8 cellular contexts compared by ENCODE assay signal in genomic region chr18:23135679-23136325, GRCh38. TPM values are rescaled to one million over a fixed set of nuclear protein-coding genes. Genes with fewer than 3 reads are reported as not detected.
DNase-seq lines count a peak whose midpoint lies in the region; ATAC-seq and TF ChIP-seq lines count a peak whose summit lies in the region.

No MANE protein-coding gene starts in this region.

- H3K56ac ChIP-seq in H9 (ENCODE audit: insufficient read length, low read depth, low read length), result no peak overlapping the region

- DNase-seq in GM03348 (ENCODE audit: low spot score) (peak; percentile 83), H9 (no peak), NT2/D1 (ENCODE audit: low read depth, low spot score) (no peak), breast epithelium (ENCODE audit: low spot score in 2 of 2) (peak in 1 of 2 donors; percentile 44), left colon (peak in 1 of 2 donors; percentile 46), GM19240 (ENCODE audit: insufficient read length, low spot score) (no peak), GDM1 (lab: John Stamatoyannopoulos, UW) (no peak)

- no peak overlapping the region for H3K27ac Mint-ChIP-seq in H9

- no CpG with 5 or more reads among the region's 112 CpGs for WGBS in H9 (ENCODE audit: extremely low coverage, insufficient read length, low lambda C conversion rate)

- H3K9me3 Mint-ChIP-seq in H9, result no peaks in the 10 kb centered on the region

- H3K18ac ChIP-seq in H9 (ENCODE audit: insufficient read length, low read depth, low read length), result peak overlapping the region; percentile 81

- H3K14ac ChIP-seq in H9 (ENCODE audit: insufficient read depth, low read length), result peak overlapping the region; percentile 85; the same call in 1 of the 2 replicates

- H3K9ac ChIP-seq in H9 (ENCODE audit: extremely low read depth, insufficient read length, low read length), result peak overlapping the region; percentile 72
- peak overlapping the region; percentile 84 for H3K9ac ChIP-seq in NT2/D1 (ENCODE audit: insufficient read length, low read depth)
- no peak overlapping the region for H3K9ac ChIP-seq in stomach smooth muscle (ENCODE audit: low read length in 2 of 2)

- H4K8ac ChIP-seq in H9 (replicated peaks; ENCODE audit: insufficient read length, low read depth, low read length), result no peak overlapping the region

- H3K79me2 ChIP-seq in H9 (ENCODE audit: insufficient read depth, low read length), result peaks cover 20% of the 10 kb centered on the region; the same call in 1 of the 2 replicates

- no peaks in the 10 kb centered on the region; the same call in 1 of the 2 replicates for H3K4me1 ChIP-seq in H9 (ENCODE audit: insufficient read depth, low read length)
- no peaks in the 10 kb centered on the region for H3K4me1 ChIP-seq in NT2/D1 (ENCODE audit: insufficient read depth, insufficient read length)
- peaks cover 0 to 6% of the 10 kb centered on the region in 2 donors for H3K4me1 ChIP-seq in breast epithelium
- peaks cover 19% of the 10 kb centered on the region for H3K4me1 ChIP-seq in stomach smooth muscle (ENCODE audit: control insufficient read depth, insufficient read depth, low read length)

- H3K36me3 ChIP-seq in NT2/D1 (ENCODE audit: insufficient read depth, insufficient read length, low read length), result peaks cover 3% of the 10 kb centered on the region
- H3K36me3 ChIP-seq in breast epithelium, result no peaks in the 10 kb centered on the region
- no peaks in the 10 kb centered on the region for H3K36me3 ChIP-seq in stomach smooth muscle (ENCODE audit: control insufficient read depth in 2 of 2, insufficient read depth in 2 of 2, low read length in 2 of 2)

- peak overlapping the region; percentile 77 for H3K4me3 ChIP-seq in NT2/D1 (ENCODE audit: insufficient read length, low read depth)
- H3K4me3 ChIP-seq in breast epithelium, result peak overlapping the region; percentile 56 to 90 (median 78)
- peak overlapping the region; percentile 43 to 72 for H3K4me3 ChIP-seq in stomach smooth muscle (ENCODE audit: low read length in 2 of 2)

- peak overlapping the region; percentile 66 for H3K4me2 ChIP-seq in H9 (ENCODE audit: insufficient read depth, insufficient read length, low read length)

- ATAC-seq in left colon, result peak; percentile 55

- no peak overlapping the region for H4K91ac ChIP-seq in H9 (ENCODE audit: insufficient read length, low read depth, low read length)

- H3K79me1 ChIP-seq in H9 (ENCODE audit: insufficient read depth, low read depth, low read length, poor library complexity, severe bottlenecking), result no peaks in the 10 kb centered on the region

- H3K4me1 Mint-ChIP-seq in H9, result peaks cover 55 to 59% of the 10 kb centered on the region in 2 experiments

- H3K23me2 ChIP-seq in H9 (ENCODE audit: insufficient read length, low read depth, low read length, poor library complexity, severe bottlenecking), result peaks cover 31% of the 10 kb centered on the region

- H3K27me3 Mint-ChIP-seq in H9 (ENCODE audit: low read depth), result no peaks in the 10 kb centered on the region; the same call in 1 of the 2 replicates

- no peak overlapping the region for H2BK5ac ChIP-seq in H9 (ENCODE audit: insufficient read length, low read length)

- H2BK20ac ChIP-seq in H9 (ENCODE audit: low read depth, low read length, poor library complexity, severe bottlenecking), result no peak overlapping the region

- no peaks in the 10 kb centered on the region for H4K20me1 ChIP-seq in H9 (ENCODE audit: control insufficient read depth, insufficient read depth, insufficient read length)

- H3K4me3 Mint-ChIP-seq in H9, result peak overlapping the region; percentile 71 to 85; a peak in 4 of 5 replicates

- H3T11ph ChIP-seq in H9 (ENCODE audit: low read length), result no peak overlapping the region

- no peak overlapping the region for H3K23ac ChIP-seq in H9 (ENCODE audit: insufficient read length, low read depth, low read length)

- intact Hi-C loops in breast epithelium (cut with DNase I; ENCODE audit: low total_unique reads), result no loop called here
- intact Hi-C loops in left colon (cut with DNase I, micrococcal nuclease), result loop anchor here (10.0 kb wide), 2 partner anchors 239 to 249 kb away; no protein-coding TSS in a partner anchor

- no peak overlapping the region for H2BK120ac ChIP-seq in H9 (ENCODE audit: low read depth, low read length, poor library complexity, severe bottlenecking)

- no peak overlapping the region for H4K5ac ChIP-seq in H9 (ENCODE audit: insufficient read length, low read depth, low read length)

- H3K27ac ChIP-seq in H9 (ENCODE audit: insufficient read length, low read depth, low read length), result no peak overlapping the region
- H3K27ac ChIP-seq in breast epithelium, result peak overlapping the region; percentile 89 to 90
- no peak overlapping the region for H3K27ac ChIP-seq in stomach smooth muscle (ENCODE audit: low read length)

- H3K36me3 Mint-ChIP-seq in H9 (ENCODE audit: insufficient read depth in 1 of 3, low read depth in 3 of 3), result peaks cover 4 to 21% (median 16%) of the 10 kb centered on the region in 3 experiments; a peak in 6 of 7 replicates

- TF ChIP-seq CTCF in H9 (conservative IDR thresholded peaks at IDR 0.05) (no peak), breast epithelium (IDR thresholded peaks at IDR 0.05) (no peak)

- no peak overlapping the region for H2AFZ ChIP-seq in H9 (ENCODE audit: low read length)

- no peak overlapping the region for H3K4ac ChIP-seq in H9 (ENCODE audit: low read depth, low read length)

- H3K9me3 ChIP-seq in H9 (ENCODE audit: control insufficient read depth, low read depth, low read length), result no peaks in the 10 kb centered on the region
- no peaks in the 10 kb centered on the region for H3K9me3 ChIP-seq in NT2/D1 (ENCODE audit: insufficient read depth, low read length)
- no peaks in the 10 kb centered on the region for H3K9me3 ChIP-seq in breast epithelium
- no peaks in the 10 kb centered on the region for H3K9me3 ChIP-seq in stomach smooth muscle (ENCODE audit: control insufficient read depth in 2 of 2, low read length in 2 of 2)

- H2BK12ac ChIP-seq in H9 (ENCODE audit: insufficient read length, low read depth, low read length), result no peak overlapping the region

- H3K27me3 ChIP-seq in H9 (ENCODE audit: insufficient read depth, low read length) (no peaks in the 10 kb centered on the region), NT2/D1 (ENCODE audit: insufficient read depth, insufficient read length) (peaks cover 13% of the 10 kb centered on the region), breast epithelium (no peaks in the 10 kb centered on the region), stomach smooth muscle (ENCODE audit: control insufficient read depth in 1 of 2, insufficient read depth in 2 of 2, low read length in 2 of 2) (peaks cover 24 to 45% of the 10 kb centered on the region in 2 donors)

- H2BK15ac ChIP-seq in H9 (ENCODE audit: low read depth, low read length), result no peak overlapping the region

- no peak for TF ChIP-seq POLR2A in breast epithelium (IDR thresholded peaks at IDR 0.05)

- no peak overlapping the region for H2AK5ac ChIP-seq in H9 (ENCODE audit: insufficient read length, low read length)

RNA-seq across cellular contexts. Expression of gene CABLES1, which starts 0.5 kb away (rescaled TPM):
- 24.1 and 27.1 TPM in 2 replicates for total RNA-seq in H9 (2021)
- total RNA-seq in breast epithelium, result 10 to 100 TPM; 18.1 to 28.7 (median 22.3) TPM
- 10 to 100 TPM in 1 of 2 donors, 1 to 10 TPM in 1; 9.4 to 11.0 TPM for total RNA-seq in left colon

Comparison
In these comparisons a context has a peak if more than half of its experiments do, and no peak if none do; other contexts are left out.
1. H3K27ac ChIP-seq: peak in breast epithelium (2 of 2); none in H9 (single experiment) and stomach smooth muscle (single experiment).
2. H3K9ac ChIP-seq: peak in H9 (single experiment) and NT2/D1 (single experiment); none in stomach smooth muscle (0 of 2).
3. Peak in every context shown above with its lines, with median percentiles within 50 percentile points of each other: H3K4me3 ChIP-seq.